In genomic region chr11:68962527-68963250, GRCh38 we compare ENCODE assay signal across 12 cellular contexts. TPM values are rescaled to one million over a fixed set of nuclear protein-coding genes. Genes with fewer than 3 reads are reported as not detected.
DNase-seq lines count a peak whose midpoint lies in the region; ATAC-seq, FAIRE-seq and TF ChIP-seq lines count a peak whose summit lies in the region.
"Had no signal": no experiment of that assay in that cellular context is flagged by ENCODE, and none has a peak within 500 bp of the region (broad histone marks: within the 10 kb centered on the region; RNA-seq: fewer than 3 reads in every experiment).

No MANE protein-coding gene starts in this region.

- H3K4me1 ChIP-seq in K562 (replicated peaks in 1 of 2; ENCODE audit: control insufficient read depth in 2 of 2, insufficient read depth in 2 of 2, low read length in 2 of 2), result peaks cover 0 to 14% of the 10 kb centered on the region in 2 experiments; a peak in 2 of 5 replicates
- H3K4me1 ChIP-seq in neutrophil (ENCODE audit: control insufficient read depth in 1 of 2, insufficient read depth in 1 of 2, low read depth in 1 of 2, low read length in 1 of 2), result peaks cover 13 to 14% of the 10 kb centered on the region in 2 experiments
- H3K4me1 ChIP-seq: right atrium auricular region had no signal

- H3K4me3 ChIP-seq in K562 (no peak overlapping the region), neutrophil (ENCODE audit: low read depth in 1 of 2, low read length in 1 of 2) (no peak overlapping the region)
- H3K4me3 ChIP-seq: right atrium auricular region, SK-N-MC had no signal

- no peaks in the 10 kb centered on the region for H3K9me1 ChIP-seq in K562 (ENCODE audit: control insufficient read depth, insufficient read depth, low read length)

- no peak overlapping the region for H3K9ac ChIP-seq in K562 (ENCODE audit: insufficient read depth in 1 of 2, low read depth in 2 of 2, low read length in 2 of 2)

- TF ChIP-seq CTCF in K562 (IDR thresholded peaks at IDR 0.05 in 2 of 3, conservative IDR thresholded peaks at IDR 0.05 in 1 of 3; ENCODE audit: insufficient read depth in 2 of 3, low read depth in 1 of 3, low read length in 3 of 3), result peak in 1 of 3 experiments; percentile 11; a peak in 1 of 6 replicates
- no peak for TF ChIP-seq CTCF in neutrophil (IDR thresholded peaks at IDR 0.05)
- TF ChIP-seq CTCF in GM10266 (IDR thresholded peaks at IDR 0.05; ENCODE audit: control insufficient read depth, insufficient read depth, low read depth, missing control alignments), result no peak

- H4K20me1 ChIP-seq in K562 (replicated peaks; ENCODE audit: control insufficient read depth, insufficient read depth, low read length), result no peaks in the 10 kb centered on the region; the same call in 1 of the 2 replicates

- no peak for TF ChIP-seq POLR2A in K562 (conservative IDR thresholded peaks at IDR 0.05)

- peak overlapping the region; percentile 45 for H3K4me3 Mint-ChIP-seq in activated T-cell treated with anti-CD3 and anti-CD28 coated beads, Interleukin-2, amount 50 U/mL, for 4 hours

- peak overlapping the region; percentile 14; the same call in 1 of the 2 replicates for H2AFZ ChIP-seq in K562 (ENCODE audit: low read depth, low read length)

- intact Hi-C loops in K562 (cut with micrococcal nuclease), result no loop called here

- peak; percentile 46 to 48 for ATAC-seq in activated T-cell treated with anti-CD3 and anti-CD28 coated beads, Interleukin-2, amount 50 U/mL, for 4 hours
- no peak for ATAC-seq in K562
- ATAC-seq in GM19324 (IDR thresholded peaks at IDR 0.05; ENCODE audit: low FRiP score, unreplicated experiment), result no peak

- H3K36me3 ChIP-seq in K562 (ENCODE audit: control insufficient read depth, insufficient read depth, low read length) (no peaks in the 10 kb centered on the region), neutrophil (no peaks in the 10 kb centered on the region)
- H3K36me3 ChIP-seq: right atrium auricular region had no signal

- no peak for FAIRE-seq in K562 (lab: Jason Lieb, UNC)

- in situ Hi-C loops in K562 (cut with MboI), result no loop called here

- 23% methylated on average over 14 of the region's 16 CpGs for WGBS in K562 (ENCODE audit: insufficient coverage, low coverage, missing lambda C conversion rate)

- POLR2A ChIA-PET in K562 (lab: Yijun Ruan, JAX), result no interaction called here

- no peaks in the 10 kb centered on the region for H3K9me3 Mint-ChIP-seq in activated T-cell treated with anti-CD3 and anti-CD28 coated beads, Interleukin-2, amount 50 U/mL, for 4 hours

- no peaks in the 10 kb centered on the region for H3K79me2 ChIP-seq in K562 (ENCODE audit: control insufficient read depth, insufficient read depth, low read length)

- H3K27me3 ChIP-seq in K562 (ENCODE audit: control insufficient read depth in 2 of 2, insufficient read depth in 2 of 2, low read length in 2 of 2) (peaks cover 38 to 76% of the 10 kb centered on the region in 2 experiments; a peak in 4 of 5 replicates), neutrophil (peaks cover 7% of the 10 kb centered on the region)
- H3K27me3 ChIP-seq: right atrium auricular region had no signal

- H3K27ac ChIP-seq in K562 (ENCODE audit: extremely low read depth, low read depth, low read length) (no peak overlapping the region), neutrophil (peak overlapping the region; percentile 65)
- H3K27ac ChIP-seq: right atrium auricular region, SK-N-MC had no signal

- CTCF ChIA-PET in K562 (lab: Yijun Ruan, JAX; ENCODE audit: low intra/inter-chr PET ratio), result no interaction called here

- no peak for TF ChIP-seq RAD21 in K562 (CRISPR knock-in tag; conservative IDR thresholded peaks at IDR 0.05 in 1 of 2, IDR thresholded peaks at IDR 0.05 in 1 of 2)

- TF ChIP-seq EP300 in K562 (IDR thresholded peaks at IDR 0.05; ENCODE audit: low read length), result no peak

- H3K9me3 ChIP-seq in K562 (replicated peaks; ENCODE audit: control insufficient read depth, insufficient read depth, low read depth, low read length) (no peaks in the 10 kb centered on the region), neutrophil (no peaks in the 10 kb centered on the region)

- no peak overlapping the region for H3K4me2 ChIP-seq in K562 (ENCODE audit: insufficient read depth, low read length)

- DNase-seq in activated T-cell treated with anti-CD3 and anti-CD28 coated beads, Interleukin-2, amount 50 U/mL, for 4 hours, result no peak
- DNase-seq in activated T-cell treated with anti-CD3 and anti-CD28 coated beads, Interleukin-2, amount 50 U/mL, for 48 hours, result no peak
- DNase-seq in T follicular helper cell (ENCODE audit: low read depth) (peak; percentile 43), K562 (ENCODE audit: extremely low read depth in 1 of 4, low spot score in 3 of 4) (no peak), GM10266 (ENCODE audit: extremely low spot score) (no peak), pons (ENCODE audit: low spot score) (no peak)
- DNase-seq: NCI-H2081 treated with DMSO at 0.1 percent for 48 hours had no signal

- peaks cover 1% of the 10 kb centered on the region for H3K27me3 Mint-ChIP-seq in activated T-cell treated with anti-CD3 and anti-CD28 coated beads, Interleukin-2, amount 50 U/mL, for 4 hours (ENCODE audit: low read depth)

- no TSS peak for BruUV-seq in K562 (replicated peaks; lab: Mats Ljungman, UMichigan)

- H3K4me1 Mint-ChIP-seq in activated T-cell treated with anti-CD3 and anti-CD28 coated beads, Interleukin-2, amount 50 U/mL, for 4 hours (ENCODE audit: low read depth), result peaks cover 31% of the 10 kb centered on the region

- H3K36me3 Mint-ChIP-seq in activated T-cell treated with anti-CD3 and anti-CD28 coated beads, Interleukin-2, amount 50 U/mL, for 4 hours (ENCODE audit: insufficient read depth), result no peaks in the 10 kb centered on the region

RNA-seq across cellular contexts. Expression of gene MRGPRD, which starts 18.1 kb away (rescaled TPM):
- not detected for total RNA-seq in activated T-cell treated with anti-CD3 and anti-CD28 coated beads, Interleukin-2, amount 50 U/mL, for 4 hours
- not detected in 2 replicates for total RNA-seq in K562 (2011; cell fraction: chromatin; rRNA removed; ENCODE audit: low replicate concordance)
- not detected in 2 replicates for total RNA-seq in K562 (2011; cell fraction: nucleolus; rRNA removed)
- not detected in 2 replicates for total RNA-seq in K562 (2011; cell fraction: nucleoplasm; rRNA removed)
- total RNA-seq in K562 (2014; rRNA removed), result not detected in 2 replicates
- not detected in 2 replicates for total RNA-seq in K562 (2014; rRNA removed; fragmentation: Illumina TruSeq; extraction: Trizol)
- not detected in 2 replicates for total RNA-seq in K562 (2015; rRNA removed; fragmentation: Illumina TruSeq; extraction: Trizol)
- not detected in 2 replicates for total RNA-seq in K562 (2021)
- polyA plus RNA-seq in K562 (2011; rRNA removed), result not detected in 2 replicates
- polyA plus RNA-seq in K562 (2011; cell fraction: cytosol; rRNA removed), result not detected in 2 replicates
- not detected in 2 replicates for polyA plus RNA-seq in K562 (2011; cell fraction: nucleus; rRNA removed)
- polyA plus RNA-seq in K562 (2012), result not detected in 2 replicates
- not detected in 2 replicates for polyA plus RNA-seq in K562 (2014; fragmentation: Illumina TruSeq; extraction: Trizol)
- polyA plus RNA-seq in K562 (2014; fragmentation: Nextera tagmentation; extraction: Ambion mirVana), result not detected
- not detected in 2 replicates for polyA plus RNA-seq in K562 (2014; rRNA removed)
- polyA minus RNA-seq in K562 (2011; rRNA and poly(A)+ RNA removed), result not detected in 2 replicates
- polyA minus RNA-seq in K562 (2011; cell fraction: cytosol; rRNA and poly(A)+ RNA removed), result not detected in 2 replicates
- not detected in 2 replicates for polyA minus RNA-seq in K562 (2011; cell fraction: nucleus; rRNA and poly(A)+ RNA removed)
- total RNA-seq: lower leg skin, right atrium auricular region had no signal

RNA-seq across cellular contexts. Expression of gene MRGPRF, which starts 50.4 kb away (rescaled TPM):
- under 1 TPM in 2 of 3 donors, not detected in 1; 0.10 to 0.18 TPM for total RNA-seq in activated T-cell treated with anti-CD3 and anti-CD28 coated beads, Interleukin-2, amount 50 U/mL, for 4 hours
- total RNA-seq in K562 (2011; cell fraction: chromatin; rRNA removed; ENCODE audit: low replicate concordance), result not detected in 2 replicates
- total RNA-seq in K562 (2011; cell fraction: nucleolus; rRNA removed), result not detected in 2 replicates
- total RNA-seq in K562 (2011; cell fraction: nucleoplasm; rRNA removed), result not detected in 2 replicates
- total RNA-seq in K562 (2014; rRNA removed), result not detected in 2 replicates
- total RNA-seq in K562 (2014; rRNA removed; fragmentation: Illumina TruSeq; extraction: Trizol), result not detected in 2 replicates
- total RNA-seq in K562 (2015; rRNA removed; fragmentation: Illumina TruSeq; extraction: Trizol), result not detected in 2 replicates
- 0.07 TPM in 1 of 2 replicates, not detected in the other for total RNA-seq in K562 (2021)
- not detected in 2 replicates for polyA plus RNA-seq in K562 (2011; rRNA removed)
- not detected in 2 replicates for polyA plus RNA-seq in K562 (2011; cell fraction: cytosol; rRNA removed)
- not detected in 2 replicates for polyA plus RNA-seq in K562 (2011; cell fraction: nucleus; rRNA removed)
- polyA plus RNA-seq in K562 (2012), result not detected in 2 replicates
- polyA plus RNA-seq in K562 (2014; fragmentation: Illumina TruSeq; extraction: Trizol), result not detected in 2 replicates
- not detected for polyA plus RNA-seq in K562 (2014; fragmentation: Nextera tagmentation; extraction: Ambion mirVana)
- polyA plus RNA-seq in K562 (2014; rRNA removed), result not detected in 2 replicates
- not detected in 2 replicates for polyA minus RNA-seq in K562 (2011; rRNA and poly(A)+ RNA removed)
- not detected in 2 replicates for polyA minus RNA-seq in K562 (2011; cell fraction: cytosol; rRNA and poly(A)+ RNA removed)
- polyA minus RNA-seq in K562 (2011; cell fraction: nucleus; rRNA and poly(A)+ RNA removed), result not detected in 2 replicates

RNA-seq across cellular contexts. Expression of gene IGHMBP2, which starts 59.0 kb away (rescaled TPM):
- total RNA-seq in activated T-cell treated with anti-CD3 and anti-CD28 coated beads, Interleukin-2, amount 50 U/mL, for 4 hours, result 10 to 100 TPM; 26.6 to 34.0 (median 29.6) TPM
- total RNA-seq in K562 (2011; cell fraction: chromatin; rRNA removed; ENCODE audit: low replicate concordance), result 109 and 159 TPM in 2 replicates
- total RNA-seq in K562 (2011; cell fraction: nucleolus; rRNA removed), result 75.3 and 75.5 TPM in 2 replicates
- total RNA-seq in K562 (2011; cell fraction: nucleoplasm; rRNA removed), result 61.4 and 66.5 TPM in 2 replicates
- total RNA-seq in K562 (2014; rRNA removed) (12.5 and 15.9 TPM in 2 replicates), K562 (2014; rRNA removed; fragmentation: Illumina TruSeq; extraction: Trizol) (8.3 and 11.7 TPM in 2 replicates), K562 (2015; rRNA removed; fragmentation: Illumina TruSeq; extraction: Trizol) (11.6 and 14.5 TPM in 2 replicates), K562 (2021) (24.8 and 28.9 TPM in 2 replicates)
- polyA plus RNA-seq in K562 (2011; rRNA removed) (14.5 and 21.1 TPM in 2 replicates), K562 (2014; fragmentation: Illumina TruSeq; extraction: Trizol) (18.8 and 20.7 TPM in 2 replicates), K562 (2014; fragmentation: Nextera tagmentation; extraction: Ambion mirVana) (1 to 10 TPM; 1.6 to 1.8 TPM), K562 (2014; rRNA removed) (16.3 and 18.6 TPM in 2 replicates)
- 8.1 and 11.3 TPM in 2 replicates for polyA plus RNA-seq in K562 (2011; cell fraction: cytosol; rRNA removed)
- 61.4 and 78.3 TPM in 2 replicates for polyA plus RNA-seq in K562 (2011; cell fraction: nucleus; rRNA removed)
- polyA plus RNA-seq in K562 (2012), result 10.6 and 12.2 TPM in 2 replicates
- polyA minus RNA-seq in K562 (2011; rRNA and poly(A)+ RNA removed), result 14.0 and 15.0 TPM in 2 replicates
- 10.6 and 14.2 TPM in 2 replicates for polyA minus RNA-seq in K562 (2011; cell fraction: cytosol; rRNA and poly(A)+ RNA removed)
- 30.6 and 45.2 TPM in 2 replicates for polyA minus RNA-seq in K562 (2011; cell fraction: nucleus; rRNA and poly(A)+ RNA removed)

RNA-seq across cellular contexts. Expression of gene MRPL21, which starts 59.1 kb away (rescaled TPM):
- 100 to 1,000 TPM; 106 to 130 (median 122) TPM for total RNA-seq in activated T-cell treated with anti-CD3 and anti-CD28 coated beads, Interleukin-2, amount 50 U/mL, for 4 hours
- 59.2 and 99.2 TPM in 2 replicates for total RNA-seq in K562 (2011; cell fraction: chromatin; rRNA removed; ENCODE audit: low replicate concordance)
- 79.2 and 104 TPM in 2 replicates for total RNA-seq in K562 (2011; cell fraction: nucleolus; rRNA removed)
- total RNA-seq in K562 (2011; cell fraction: nucleoplasm; rRNA removed), result 83.7 and 85.4 TPM in 2 replicates
- total RNA-seq in K562 (2014; rRNA removed) (254 and 255 TPM in 2 replicates), K562 (2014; rRNA removed; fragmentation: Illumina TruSeq; extraction: Trizol) (196 and 207 TPM in 2 replicates), K562 (2015; rRNA removed; fragmentation: Illumina TruSeq; extraction: Trizol) (207 and 219 TPM in 2 replicates), K562 (2021) (201 and 238 TPM in 2 replicates)
- polyA plus RNA-seq in K562 (2011; rRNA removed) (194 and 232 TPM in 2 replicates), K562 (2014; fragmentation: Illumina TruSeq; extraction: Trizol) (203 and 210 TPM in 2 replicates), K562 (2014; fragmentation: Nextera tagmentation; extraction: Ambion mirVana) (100 to 1,000 TPM; 448 to 618 TPM), K562 (2014; rRNA removed) (328 and 364 TPM in 2 replicates)
- polyA plus RNA-seq in K562 (2011; cell fraction: cytosol; rRNA removed), result 126 and 191 TPM in 2 replicates
- 88.4 and 93.3 TPM in 2 replicates for polyA plus RNA-seq in K562 (2011; cell fraction: nucleus; rRNA removed)
- 124 and 195 TPM in 2 replicates for polyA plus RNA-seq in K562 (2012)
- polyA minus RNA-seq in K562 (2011; rRNA and poly(A)+ RNA removed), result 76.5 and 99.7 TPM in 2 replicates
- 47.3 and 49.9 TPM in 2 replicates for polyA minus RNA-seq in K562 (2011; cell fraction: cytosol; rRNA and poly(A)+ RNA removed)
- 40.5 and 55.1 TPM in 2 replicates for polyA minus RNA-seq in K562 (2011; cell fraction: nucleus; rRNA and poly(A)+ RNA removed)

Comparison
In these comparisons a context has a peak if more than half of its experiments do, and no peak if none do; other contexts are left out.
1. ATAC-seq: peak in activated T-cell treated with anti-CD3 and anti-CD28 coated beads, Interleukin-2, amount 50 U/mL, for 4 hours (2 of 2); none in K562 (single experiment) and GM19324 (single experiment).